9 cellular contexts compared by ENCODE assay signal in genomic region chr17:82334622-82335394, GRCh38. TPM values are rescaled to one million over a fixed set of nuclear protein-coding genes. Genes with fewer than 3 reads are reported as not detected.
DNase-seq lines count a peak whose midpoint lies in the region; ATAC-seq, FAIRE-seq and TF ChIP-seq lines count a peak whose summit lies in the region.
"Had no signal": no experiment of that assay in that cellular context is flagged by ENCODE, and none has a peak within 500 bp of the region (broad histone marks: within the 10 kb centered on the region; RNA-seq: fewer than 3 reads in every experiment).

No MANE protein-coding gene starts in this region.

- no peak for ATAC-seq in activated CD4-positive, CD25-positive, alpha-beta regulatory T cell treated with anti-CD3 and anti-CD28 coated beads, Interleukin-2, amount 50 U/mL, for 24 hours

- no peaks in the 10 kb centered on the region for H3K36me3 Mint-ChIP-seq in T-helper 2 cell treated with Interferon-gamma antibody and Interleukin-4, amounts not matched to agents 5 μg/mL and 100 μg/mL, for 36 hours (ENCODE audit: low read depth)

- no peaks in the 10 kb centered on the region for H3K36me3 ChIP-seq in spleen

- H3K27ac ChIP-seq in spleen: peak overlapping the region; percentile 21 to 89 (median 82)

- DNase-seq in H4 (ENCODE audit: low spot score) (peak; percentile 62), fibroblast of the aortic adventitia (ENCODE audit: low read depth) (peak; percentile 38), spleen (peak; percentile 87), D721Med (ENCODE audit: insufficient read length, low spot score) (no peak), NCI-H1436 (lab: John Stamatoyannopoulos, UW) (no peak)
- DNase-seq in T-helper 2 cell treated with Interferon-gamma antibody and Interleukin-4, amounts not matched to agents 5 μg/mL and 100 μg/mL, for 36 hours (ENCODE audit: low spot score): no peak
- DNase-seq in stimulated activated naive CD4-positive, alpha-beta T cell treated with Interleukin-2 at 50 U/mL for 16 hours (lab: John Stamatoyannopoulos, UW): no peak
- DNase-seq: NCI-H2171 treated with DMSO at 0.1 percent for 48 hours had no signal

- TF ChIP-seq CTCF in fibroblast of the aortic adventitia (IDR thresholded peaks at IDR 0.05; ENCODE audit: insufficient read depth, low read length): no peak
- TF ChIP-seq CTCF in spleen (IDR thresholded peaks at IDR 0.05 in 8 of 11, conservative IDR thresholded peaks at IDR 0.05 in 3 of 11): no peak
- TF ChIP-seq CTCF in D721Med (IDR thresholded peaks at IDR 0.05; ENCODE audit: insufficient read depth, missing control alignments): no peak

- TF ChIP-seq POLR2A in spleen (IDR thresholded peaks at IDR 0.05): no peak

- H3K27ac Mint-ChIP-seq in T-helper 2 cell treated with Interferon-gamma antibody and Interleukin-4, amounts not matched to agents 5 μg/mL and 100 μg/mL, for 36 hours: peak overlapping the region; percentile 96

- WGBS in spleen, 5 donors: 12 to 22% (median 15%) methylated on average over 12 to 16 of the region's 16 CpGs

- peaks cover 20% of the 10 kb centered on the region for H3K27me3 Mint-ChIP-seq in T-helper 2 cell treated with Interferon-gamma antibody and Interleukin-4, amounts not matched to agents 5 μg/mL and 100 μg/mL, for 36 hours (ENCODE audit: low read depth)

- H3K4me3 Mint-ChIP-seq in T-helper 2 cell treated with Interferon-gamma antibody and Interleukin-4, amounts not matched to agents 5 μg/mL and 100 μg/mL, for 36 hours: peak overlapping the region; percentile 97

- H3K27me3 ChIP-seq in spleen (replicated peaks in 1 of 7): peaks cover 0 to 44% (median 6%) of the 10 kb centered on the region in 7 donors

- no peaks in the 10 kb centered on the region for H3K9me3 ChIP-seq in spleen

- intact Hi-C loops in spleen (cut with DNase I; ENCODE audit: low total_unique reads): no loop called here

- peak overlapping the region; percentile 49 for H3K4me3 ChIP-seq in fibroblast of the aortic adventitia (ENCODE audit: low read depth, low read length)
- peak overlapping the region; percentile 36 to 79 (median 61) for H3K4me3 ChIP-seq in spleen

- no peak for FAIRE-seq in D721Med (lab: Jason Lieb, UNC)

- peaks cover 23% of the 10 kb centered on the region for H3K4me1 Mint-ChIP-seq in T-helper 2 cell treated with Interferon-gamma antibody and Interleukin-4, amounts not matched to agents 5 μg/mL and 100 μg/mL, for 36 hours (ENCODE audit: low read depth)

- no peaks in the 10 kb centered on the region for H3K9me3 Mint-ChIP-seq in T-helper 2 cell treated with Interferon-gamma antibody and Interleukin-4, amounts not matched to agents 5 μg/mL and 100 μg/mL, for 36 hours

- peaks cover 17 to 81% (median 63%) of the 10 kb centered on the region in 6 donors for H3K4me1 ChIP-seq in spleen

RNA-seq across cellular contexts. Expression of gene SECTM1, which starts 1.2 kb away (rescaled TPM):
- 30.1 and 30.7 TPM in 2 replicates for total RNA-seq in H4 (2014; rRNA removed; shearing (Covaris generic))
- 9.8 and 34.2 TPM in 2 replicates for total RNA-seq in fibroblast of the aortic adventitia (ENCODE audit: low replicate concordance)
- total RNA-seq in spleen: 100 to 1,000 TPM in 1 of 7 donors, 10 to 100 TPM in 6; 55.6 to 141 (median 66.6) TPM
- polyA plus RNA-seq in spleen: 10 to 100 TPM in 1 of 3 donors, 1 to 10 TPM in 2; 6.0 to 15.2 (median 7.0) TPM

RNA-seq across cellular contexts. Expression of gene CD7, which starts 17.4 kb away (rescaled TPM):
- 0.06 and 1.5 TPM in 2 replicates for total RNA-seq in H4 (2014; rRNA removed; shearing (Covaris generic))
- total RNA-seq in fibroblast of the aortic adventitia (ENCODE audit: low replicate concordance) (not detected in 2 replicates), spleen (10 to 100 TPM; 18.9 to 60.1 (median 39.4) TPM)
- polyA plus RNA-seq in spleen: 10 to 100 TPM; 14.8 to 24.5 (median 16.1) TPM

RNA-seq across cellular contexts. Expression of gene TEX19, which starts 24.2 kb away (rescaled TPM):
- 0.68 and 0.72 TPM in 2 replicates for total RNA-seq in H4 (2014; rRNA removed; shearing (Covaris generic))
- total RNA-seq in fibroblast of the aortic adventitia (ENCODE audit: low replicate concordance) (not detected in 2 replicates), spleen (not detected)
- polyA plus RNA-seq in spleen: not detected

RNA-seq across cellular contexts. Expression of gene UTS2R, which starts 36.8 kb away (rescaled TPM):
- total RNA-seq in H4 (2014; rRNA removed; shearing (Covaris generic)): not detected in 2 replicates
- total RNA-seq in fibroblast of the aortic adventitia (ENCODE audit: low replicate concordance) (not detected in 2 replicates), spleen (1 to 10 TPM in 1 of 7 donors, under 1 TPM in 4, not detected in 2; 0.26 to 3.1 (median 0.60) TPM)
- polyA plus RNA-seq in spleen: not detected

Comparison
In these comparisons a context has a peak if more than half of its experiments do, and no peak if none do; other contexts are left out.
1. DNase-seq: peak in H4 (single experiment), fibroblast of the aortic adventitia (single experiment) and spleen (single experiment); none in T-helper 2 cell treated with Interferon-gamma antibody and Interleukin-4, amounts not matched to agents 5 μg/mL and 100 μg/mL, for 36 hours (single experiment), stimulated activated naive CD4-positive, alpha-beta T cell treated with Interleukin-2 at 50 U/mL for 16 hours (single experiment), D721Med (single experiment) and NCI-H1436 (single experiment).